ENCODE assay signal across 29 cellular contexts in the genomic region with DNA sequence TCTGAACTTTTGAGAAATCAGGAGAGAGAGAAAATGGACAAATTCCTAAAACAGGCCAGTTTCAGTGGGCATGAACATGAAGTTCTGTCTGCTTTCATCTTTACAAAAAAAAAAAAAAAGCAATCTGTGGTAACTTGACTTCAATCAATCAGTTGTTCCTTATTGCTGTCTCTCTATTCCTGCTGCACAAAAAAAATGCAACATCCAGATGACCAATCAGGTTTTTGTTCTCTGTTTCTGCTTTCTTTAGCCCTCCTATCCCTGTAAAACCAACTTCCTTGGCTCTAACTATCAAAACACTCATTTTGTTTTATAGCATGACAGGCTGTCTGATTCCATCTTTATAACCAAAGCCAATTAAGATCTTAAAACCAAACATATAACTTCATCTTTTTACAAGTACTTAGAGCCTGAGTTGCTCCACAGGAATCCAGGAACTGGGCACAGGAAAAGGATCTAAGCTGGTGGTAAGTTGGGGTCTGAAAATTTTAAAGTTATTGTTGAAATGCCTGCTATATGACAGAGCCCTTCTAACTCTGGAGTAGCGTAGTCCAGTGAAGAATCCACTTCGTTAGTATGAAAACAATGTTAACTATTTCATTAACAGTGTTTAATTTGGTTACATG. TPM values are rescaled to one million over a fixed set of nuclear protein-coding genes. Genes with fewer than 3 reads are reported as not detected.
A peak's percentile ranks its signal among the peaks of the same experiment; 100 is the strongest.
DNase-seq lines count a peak whose midpoint lies in the region; ATAC-seq and TF ChIP-seq lines count a peak whose summit lies in the region.
"Had no signal": no experiment of that assay in that cellular context is flagged by ENCODE, and none has a peak within 500 bp of the region (broad histone marks: within the 10 kb centered on the region; RNA-seq: fewer than 3 reads in every experiment).

A gene with protein sequence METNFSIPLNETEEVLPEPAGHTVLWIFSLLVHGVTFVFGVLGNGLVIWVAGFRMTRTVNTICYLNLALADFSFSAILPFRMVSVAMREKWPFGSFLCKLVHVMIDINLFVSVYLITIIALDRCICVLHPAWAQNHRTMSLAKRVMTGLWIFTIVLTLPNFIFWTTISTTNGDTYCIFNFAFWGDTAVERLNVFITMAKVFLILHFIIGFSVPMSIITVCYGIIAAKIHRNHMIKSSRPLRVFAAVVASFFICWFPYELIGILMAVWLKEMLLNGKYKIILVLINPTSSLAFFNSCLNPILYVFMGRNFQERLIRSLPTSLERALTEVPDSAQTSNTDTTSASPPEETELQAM (plus strand): TSS at position 293 of the 626 bp plus-strand sequence. CDS start 28,592 bp downstream, outside the sequence.

- WGBS in spleen, 5 donors, result 52 to 65% (median 64%) methylated on average over 2 of the region's 2 CpGs

- peaks cover 0 to 13% (median 4%) of the 10 kb centered on the region in 7 donors for H3K9me3 Mint-ChIP-seq in CD14-positive monocyte
- no peaks in the 10 kb centered on the region for H3K9me3 Mint-ChIP-seq in dendritic cell treated with granulocyte-macrophage colony-stimulating factor and Interleukin-4, amounts not matched to agents 40 ng/mL and 50 ng/mL, for 4 days

- H3K27me3 Mint-ChIP-seq in CD14-positive monocyte (ENCODE audit: low read depth in 3 of 3), result peaks cover 4 to 11% (median 5%) of the 10 kb centered on the region in 3 donors
- H3K27me3 Mint-ChIP-seq in dendritic cell treated with granulocyte-macrophage colony-stimulating factor and Interleukin-4, amounts not matched to agents 40 ng/mL and 50 ng/mL, for 4 days, result no peaks in the 10 kb centered on the region
- H3K27me3 Mint-ChIP-seq: type B pancreatic cell had no signal

- intact Hi-C loops in CD14-positive monocyte (cut with micrococcal nuclease) (no loop called here), spleen (cut with DNase I; ENCODE audit: low total_unique reads) (no loop called here)
- intact Hi-C loops in dendritic cell treated with granulocyte-macrophage colony-stimulating factor and Interleukin-4, amounts not matched to agents 40 ng/mL and 50 ng/mL, for 4 days (cut with micrococcal nuclease), result loop anchor here (5.0 kb wide), 1 partner anchor 37 kb away; no protein-coding TSS in a partner anchor

- TF ChIP-seq POLR2A in spleen (IDR thresholded peaks at IDR 0.05), result no peak

- peak within 1 kb of the TSS; percentile 27 to 82 (median 65) for H3K27ac Mint-ChIP-seq in CD14-positive monocyte
- peak within 1 kb of the TSS; percentile 95 for H3K27ac Mint-ChIP-seq in dendritic cell treated with granulocyte-macrophage colony-stimulating factor and Interleukin-4, amounts not matched to agents 40 ng/mL and 50 ng/mL, for 4 days
- H3K27ac Mint-ChIP-seq: activated CD4-positive, alpha-beta memory T cell treated with anti-CD3 and anti-CD28 coated beads for 36 hours; activated T-helper 1 cell treated with anti-CD3 and anti-CD28 coated beads, Interleukin-12 subunit alpha, Interleukin-12 subunit beta, Interleukin-2, Interleukin-4 antibody, amounts not matched to agents 30 ng/mL and 10 ng/mL and 1 ng/mL, durations not matched to agents 14 hours and 24 hours and 36 hours; CD4-positive, alpha-beta T cell; mesothelial cell of epicardium; naive thymus-derived CD8-positive, alpha-beta T cell; type B pancreatic cell had no signal

- H3K27ac ChIP-seq in spleen, result peak within 1 kb of the TSS in 5 of 8 donors; percentile 28 to 85 (median 52)
- H3K27ac ChIP-seq: hepatocyte had no signal

- peak within 1 kb of the TSS in 1 of 2 donors; percentile 63 for H3K4me3 Mint-ChIP-seq in CD14-positive monocyte
- peak within 1 kb of the TSS; percentile 96 for H3K4me3 Mint-ChIP-seq in dendritic cell treated with granulocyte-macrophage colony-stimulating factor and Interleukin-4, amounts not matched to agents 40 ng/mL and 50 ng/mL, for 4 days
- H3K4me3 Mint-ChIP-seq: activated CD4-positive, alpha-beta memory T cell treated with anti-CD3 and anti-CD28 coated beads for 36 hours; activated T-helper 1 cell treated with anti-CD3 and anti-CD28 coated beads, Interleukin-12 subunit alpha, Interleukin-12 subunit beta, Interleukin-2, Interleukin-4 antibody, amounts not matched to agents 30 ng/mL and 10 ng/mL and 1 ng/mL, durations not matched to agents 14 hours and 24 hours and 36 hours; CD4-positive, alpha-beta T cell; mesothelial cell of epicardium; naive thymus-derived CD8-positive, alpha-beta T cell; type B pancreatic cell had no signal

- DNase-seq in CD14-positive monocyte (ENCODE audit: low spot score) (no peak), OCI-M1 (lab: John Stamatoyannopoulos, UW) (peak; percentile 67), spleen (no peak), middle frontal gyrus (ENCODE audit: extremely low spot score, low spot score) (no peak)
- DNase-seq: activated CD4-positive, alpha-beta memory T cell treated with anti-CD3 and anti-CD28 coated beads for 36 hours; activated CD4-positive, CD25-positive, alpha-beta regulatory T cell treated with anti-CD3 and anti-CD28 coated beads, Interleukin-2, amount 50 U/mL, for 72 hours; activated CD8-positive, alpha-beta memory T cell treated with anti-CD3 and anti-CD28 coated beads, Interleukin-2, amount 50 U/mL, for 4 hours; activated naive CD4-positive, alpha-beta T cell treated with anti-CD3 and anti-CD28 coated beads, Interleukin-2, amount 50 U/mL, for 16 hours; amygdala; CD4-positive, alpha-beta T cell; dermis blood vessel endothelial cell; esophagus squamous epithelium; foreskin melanocyte; IMR-90; left colon; naive thymus-derived CD8-positive, alpha-beta T cell; NCI-H1092; NCI-H1694 treated with DMSO at 0.1 percent for 48 hours; nucleus accumbens; stimulated activated CD4-positive, alpha-beta T cell treated with anti-CD3 and anti-CD28 coated beads, Interleukin-2, amount 100 ng/mL, for 48 hours had no signal

- peaks cover 58% of the 10 kb centered on the region for H3K4me1 Mint-ChIP-seq in CD14-positive monocyte
- peaks cover 65% of the 10 kb centered on the region for H3K4me1 Mint-ChIP-seq in dendritic cell treated with granulocyte-macrophage colony-stimulating factor and Interleukin-4, amounts not matched to agents 40 ng/mL and 50 ng/mL, for 4 days (ENCODE audit: low read depth)
- H3K4me1 Mint-ChIP-seq: mesothelial cell of epicardium had no signal

- no peaks in the 10 kb centered on the region for H3K36me3 Mint-ChIP-seq in CD14-positive monocyte
- H3K36me3 Mint-ChIP-seq in dendritic cell treated with granulocyte-macrophage colony-stimulating factor and Interleukin-4, amounts not matched to agents 40 ng/mL and 50 ng/mL, for 4 days (ENCODE audit: low read depth), result peaks cover 51% of the 10 kb centered on the region
- H3K36me3 Mint-ChIP-seq: activated CD4-positive, alpha-beta memory T cell treated with anti-CD3 and anti-CD28 coated beads for 36 hours; mesothelial cell of epicardium; type B pancreatic cell had no signal

- no peaks in the 10 kb centered on the region for H3K36me3 ChIP-seq in spleen
- H3K36me3 ChIP-seq: esophagus squamous epithelium had no signal

- H3K4me1 ChIP-seq in spleen, result peaks cover 3 to 45% (median 13%) of the 10 kb centered on the region in 6 donors

- ATAC-seq in HG02852 (IDR thresholded peaks at IDR 0.05; ENCODE audit: unreplicated experiment), result no peak
- ATAC-seq in activated CD4-positive, CD25-positive, alpha-beta regulatory T cell treated with anti-CD3 and anti-CD28 coated beads, Interleukin-2, amount 50 U/mL, for 24 hours, result no peak
- ATAC-seq: left colon; naive thymus-derived CD8-positive, alpha-beta T cell had no signal

- peaks cover 0 to 6% (median 0%) of the 10 kb centered on the region in 7 donors for H3K27me3 ChIP-seq in spleen (replicated peaks in 1 of 7)
- H3K27me3 ChIP-seq: hepatocyte had no signal

- peak within 1 kb of the TSS in 2 of 8 donors; percentile 6 to 52 for H3K4me3 ChIP-seq in spleen
- H3K4me3 ChIP-seq: hepatocyte, smooth muscle cell had no signal

- TF ChIP-seq CTCF in CD14-positive monocyte (IDR thresholded peaks at IDR 0.05) (no peak), spleen (IDR thresholded peaks at IDR 0.05 in 8 of 11, conservative IDR thresholded peaks at IDR 0.05 in 3 of 11) (no peak)

- peaks cover 0 to 25% (median 5%) of the 10 kb centered on the region in 8 donors for H3K9me3 ChIP-seq in spleen
- H3K9me3 ChIP-seq: esophagus squamous epithelium had no signal

RNA-seq across cellular contexts. Expression of the gene that starts here (rescaled TPM):
- polyA plus RNA-seq in CD14-positive monocyte, result 1 to 10 TPM; 3.5 to 3.8 TPM
- 10 to 100 TPM in 5 of 7 donors, 1 to 10 TPM in 2; 3.4 to 19.7 (median 13.5) TPM for total RNA-seq in spleen
- polyA plus RNA-seq in spleen, result 1 to 10 TPM; 3.9 to 5.4 (median 3.9) TPM
- total RNA-seq: activated CD4-positive, alpha-beta memory T cell treated with anti-CD3 and anti-CD28 coated beads for 36 hours; activated T-helper 1 cell treated with anti-CD3 and anti-CD28 coated beads, Interleukin-12 subunit alpha, Interleukin-12 subunit beta, Interleukin-2, Interleukin-4 antibody, amounts not matched to agents 30 ng/mL and 10 ng/mL and 1 ng/mL, durations not matched to agents 14 hours and 24 hours and 36 hours; CD4-positive, alpha-beta T cell; dermis blood vessel endothelial cell; hepatocyte; IMR-90; mesothelial cell of epicardium; NCI-H460; smooth muscle cell had no signal
- polyA plus RNA-seq: hepatocyte; IMR-90; naive thymus-derived CD8-positive, alpha-beta T cell; smooth muscle cell had no signal
